8 cellular contexts compared by ENCODE assay signal in genomic region chr6:135535989-135536414, GRCh38. TPM values are rescaled to one million over a fixed set of nuclear protein-coding genes. Genes with fewer than 3 reads are reported as not detected.
DNase-seq lines count a peak whose midpoint lies in the region; ATAC-seq, FAIRE-seq and TF ChIP-seq lines count a peak whose summit lies in the region.

No MANE protein-coding gene starts in this region.

- intact Hi-C loops in left ventricle myocardium inferior (cut with micrococcal nuclease) (no loop called here), Right ventricle myocardium inferior (cut with DNase I) (loop anchor here (1.0 to 10.0 kb wide), 3 partner anchors 489 to 781 kb away; no protein-coding TSS in a partner anchor), endothelial cell of umbilical vein (cut with micrococcal nuclease) (loop anchor here (1.0 to 5.0 kb wide), 10 partner anchors 85 to 781 kb away; partner anchors contain the start of gene PDE7B)

- H3K9me3 ChIP-seq in left ventricle myocardium inferior (replicated peaks) (no peaks in the 10 kb centered on the region), Karpas-422 (ENCODE audit: low read length) (no peaks in the 10 kb centered on the region), endothelial cell of umbilical vein (replicated peaks; ENCODE audit: control insufficient read depth, insufficient read depth, low read length) (no peaks in the 10 kb centered on the region)

- POLR2A ChIA-PET in endothelial cell of umbilical vein (lab: Charles Lee) = no interaction called here

- no peaks in the 10 kb centered on the region for H3K9me2 ChIP-seq in Karpas-422 (replicated peaks; ENCODE audit: insufficient read depth, low read length)

- no peak for TF ChIP-seq POLR2A in endothelial cell of umbilical vein (IDR thresholded peaks at IDR 0.05; ENCODE audit: low read depth, low read length)

- H3K4me2 ChIP-seq in Karpas-422 (ENCODE audit: low read depth, low read length, poor library complexity, severe bottlenecking) (no peak overlapping the region), endothelial cell of umbilical vein (ENCODE audit: insufficient read depth, low read length) (peak overlapping the region; percentile 38)

- H3K27ac ChIP-seq in left ventricle myocardium inferior (replicated peaks) (no peak overlapping the region), Karpas-422 (ENCODE audit: low read length) (no peak overlapping the region), endothelial cell of umbilical vein (ENCODE audit: insufficient read depth, low read depth, low read length) (no peak overlapping the region)

- H3K36me3 Mint-ChIP-seq in nephron progenitor cell (ENCODE audit: low read depth) = no peaks in the 10 kb centered on the region

- no peaks in the 10 kb centered on the region for H3K27me3 ChIP-seq in left ventricle myocardium inferior (ENCODE audit: low read depth)
- H3K27me3 ChIP-seq in Karpas-422 (ENCODE audit: low read length) = peaks cover 4% of the 10 kb centered on the region; the same call in 1 of the 2 replicates
- H3K27me3 ChIP-seq in endothelial cell of umbilical vein (ENCODE audit: control insufficient read depth in 2 of 2, insufficient read depth in 2 of 2, low read length in 2 of 2) = no peaks in the 10 kb centered on the region

- BruUV-seq in endothelial cell of umbilical vein (replicated peaks; lab: Mats Ljungman, UMichigan) = no TSS peak

- H3K9ac ChIP-seq in Karpas-422 (ENCODE audit: low read length) (no peak overlapping the region), endothelial cell of umbilical vein (replicated peaks; ENCODE audit: extremely low read depth, insufficient read depth, low read length) (no peak overlapping the region)

- no peak overlapping the region for H3K27ac Mint-ChIP-seq in nephron progenitor cell

- H3K9me3 Mint-ChIP-seq in nephron progenitor cell = peaks cover 7% of the 10 kb centered on the region

- H3K9me1 ChIP-seq in endothelial cell of umbilical vein (replicated peaks; ENCODE audit: control insufficient read depth, extremely low read depth, insufficient read depth, low read length) = no peaks in the 10 kb centered on the region

- FAIRE-seq in endothelial cell of umbilical vein (lab: Jason Lieb, UNC) = peak; percentile 46

- H2AFZ ChIP-seq in Karpas-422 (ENCODE audit: low read length) (no peak overlapping the region), endothelial cell of umbilical vein (ENCODE audit: low read depth, low read length) (peak overlapping the region; percentile 48)

- H3K4me1 Mint-ChIP-seq in nephron progenitor cell = peaks cover 7% of the 10 kb centered on the region

- H3K4me1 ChIP-seq in left ventricle myocardium inferior (no peaks in the 10 kb centered on the region), Karpas-422 (ENCODE audit: low read length) (peaks cover 3% of the 10 kb centered on the region; the same call in 1 of the 2 replicates), endothelial cell of umbilical vein (ENCODE audit: control insufficient read depth, extremely low read depth, insufficient read depth, low read length) (peaks cover 10% of the 10 kb centered on the region)

- H3K79me2 ChIP-seq in Karpas-422 (ENCODE audit: low read length) (no peaks in the 10 kb centered on the region), endothelial cell of umbilical vein (ENCODE audit: control insufficient read depth, insufficient read depth, low read length) (no peaks in the 10 kb centered on the region)

- peak; percentile 80 for TF ChIP-seq CTCF in left ventricle myocardium inferior (IDR thresholded peaks at IDR 0.05; ENCODE audit: borderline replicate concordance)
- TF ChIP-seq CTCF in endothelial cell of umbilical vein (IDR thresholded peaks at IDR 0.05; ENCODE audit: extremely low read depth in 1 of 2, insufficient read depth in 1 of 2, low read depth in 1 of 2, low read length in 2 of 2) = peak; percentile 41 to 43
- TF ChIP-seq CTCF in nephron progenitor cell (IDR thresholded peaks at IDR 0.05) = peak; percentile 57

- H3K36me3 ChIP-seq in left ventricle myocardium inferior (no peaks in the 10 kb centered on the region), Karpas-422 (ENCODE audit: insufficient read depth, low read length) (no peaks in the 10 kb centered on the region), endothelial cell of umbilical vein (ENCODE audit: control insufficient read depth in 2 of 2, extremely low read depth in 1 of 2, insufficient read depth in 2 of 2, low read length in 2 of 2) (no peaks in the 10 kb centered on the region)

- H3K27me3 Mint-ChIP-seq in nephron progenitor cell (ENCODE audit: low read depth, poor library complexity) = no peaks in the 10 kb centered on the region

- H3K4me3 Mint-ChIP-seq in nephron progenitor cell = no peak overlapping the region

- ATAC-seq in Right ventricle myocardium inferior (no peak), GM18519 (IDR thresholded peaks at IDR 0.05; ENCODE audit: low FRiP score, unreplicated experiment) (no peak), HG03354 (IDR thresholded peaks at IDR 0.05; ENCODE audit: poor library complexity, severe bottlenecking, unreplicated experiment) (no peak)

- no peak for DNase-seq in left ventricle myocardium inferior
- no peak for DNase-seq in Right ventricle myocardium inferior (ENCODE audit: missing footprints)
- peak; percentile 72 for DNase-seq in Karpas-422
- peak; percentile 52 to 59 for DNase-seq in SHP77 (lab: John Stamatoyannopoulos, UW)
- peak; percentile 70 for DNase-seq in endothelial cell of umbilical vein (ENCODE audit: low read depth, low spot score)
- peak; percentile 12 for DNase-seq in nephron progenitor cell

- H4K20me1 ChIP-seq in Karpas-422 (ENCODE audit: insufficient read depth, low read depth, low read length) = no peaks in the 10 kb centered on the region
- no peaks in the 10 kb centered on the region for H4K20me1 ChIP-seq in endothelial cell of umbilical vein (replicated peaks; ENCODE audit: control insufficient read depth, extremely low read depth, insufficient read depth, low read length)

- dilution Hi-C loops in endothelial cell of umbilical vein (cut with MboI; ENCODE audit: extremely low pct_ligation_motif_present, low sequenced_read_pairs) = no loop called here

- CTCF ChIA-PET in endothelial cell of umbilical vein (lab: Charles Lee) = interaction anchor here (0.6 to 3.8 kb wide), 54 partner anchors 9 to 1256 kb away, joined by 3 to 113 read pairs (median 4); partner anchors contain the start of genes MAP3K5 and MTFR2

- H3K4me3 ChIP-seq in left ventricle myocardium inferior = no peak overlapping the region
- no peak overlapping the region for H3K4me3 ChIP-seq in Karpas-422 (ENCODE audit: low read length)
- no peak overlapping the region for H3K4me3 ChIP-seq in endothelial cell of umbilical vein (replicated peaks in 1 of 3; ENCODE audit: insufficient read depth in 1 of 3, low read depth in 1 of 3, low read length in 3 of 3)

TF ChIP-seq in endothelial cell of umbilical vein, 7 proteins besides CTCF, POLR2A, EP300 and RAD21:
- TF ChIP-seq GATA2 (IDR thresholded peaks at IDR 0.05; ENCODE audit: insufficient read depth, insufficient read length, low read depth, low read length) (no peak), EZH2 (IDR thresholded peaks at IDR 0.05; ENCODE audit: borderline replicate concordance, low read depth, low read length, severe bottlenecking) (no peak), POLR2AphosphoS5 (IDR thresholded peaks at IDR 0.05; ENCODE audit: insufficient read depth, low read depth, low read length) (no peak)
TF ChIP-seq in endothelial cell of umbilical vein: peak in this region for 0.

RNA-seq across cellular contexts. Expression of gene AHI1, which starts 38.5 kb away (rescaled TPM):
- total RNA-seq in left ventricle myocardium inferior = 9.3 TPM
- 9.2 TPM for total RNA-seq in Right ventricle myocardium inferior
- 9.5 and 14.1 TPM in 2 replicates for total RNA-seq in Karpas-422 (2014; rRNA removed; shearing (Covaris generic); ENCODE audit: low replicate concordance)
- total RNA-seq in endothelial cell of umbilical vein = 19.8 and 20.7 TPM in 2 replicates
- polyA plus RNA-seq in endothelial cell of umbilical vein = 4.2 and 5.1 TPM in 2 replicates
- 3.7 and 5.7 TPM in 2 replicates for polyA plus RNA-seq in endothelial cell of umbilical vein (2011; cell fraction: cytosol; rRNA removed)
- 40.8 and 55.0 TPM in 2 replicates for polyA plus RNA-seq in endothelial cell of umbilical vein (2011; cell fraction: nucleus; rRNA removed)
- 7.5 and 11.3 TPM in 2 replicates for polyA plus RNA-seq in endothelial cell of umbilical vein (2012)
- 14.1 and 17.8 TPM in 2 replicates for polyA minus RNA-seq in endothelial cell of umbilical vein
- 8.9 TPM for polyA minus RNA-seq in endothelial cell of umbilical vein (2011; cell fraction: cytosol; rRNA and poly(A)+ RNA removed)
- 62.8 and 96.5 TPM in 2 replicates for polyA minus RNA-seq in endothelial cell of umbilical vein (2011; cell fraction: nucleus; rRNA and poly(A)+ RNA removed)

Comparison
In these comparisons a context has a peak if more than half of its experiments do, and no peak if none do; other contexts are left out.
1. DNase-seq: peak in Karpas-422 (single experiment), SHP77 (2 of 2), endothelial cell of umbilical vein (single experiment) and nephron progenitor cell (single experiment); none in left ventricle myocardium inferior (single experiment) and Right ventricle myocardium inferior (single experiment).
2. Peak in every context shown above with its lines, with median percentiles within 50 percentile points of each other: CTCF ChIP-seq.